Comparison of ENCODE assay signal across 8 cellular contexts in the genomic region with DNA sequence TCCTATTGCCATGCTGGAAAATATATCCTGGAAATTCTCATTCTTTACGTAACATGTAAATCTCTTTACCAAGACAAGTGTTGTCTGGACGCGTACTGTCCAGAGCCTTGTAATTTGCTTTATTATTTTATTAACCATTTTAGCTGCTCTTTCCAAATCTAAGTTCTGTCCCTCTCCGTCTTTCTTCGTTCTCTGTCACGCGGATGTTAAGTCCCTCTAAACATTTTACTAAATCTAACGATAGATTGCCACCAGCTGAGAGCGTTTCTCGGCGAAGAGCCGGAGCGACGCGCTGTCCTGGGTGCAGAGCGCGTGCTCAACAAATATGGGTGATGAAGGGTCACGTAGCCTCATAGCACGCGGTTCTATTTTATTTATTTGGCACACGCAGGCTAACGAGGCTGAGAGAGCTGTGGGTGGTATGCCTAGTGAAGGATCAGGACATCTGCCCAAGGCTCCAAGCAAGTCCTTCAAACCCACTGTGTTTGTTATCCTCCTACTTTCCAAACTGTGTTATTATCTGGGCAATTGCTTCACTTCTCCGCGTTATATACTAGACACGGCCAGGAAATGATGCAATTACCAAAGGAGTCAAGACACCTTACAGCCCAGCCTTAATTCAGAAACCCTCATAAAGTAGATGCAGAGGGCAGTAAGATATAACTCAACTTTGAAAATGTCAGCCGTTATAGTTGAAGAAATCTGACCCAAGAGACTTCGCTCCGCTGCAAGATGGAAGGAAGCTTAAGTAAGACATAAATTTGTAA. TPM values are rescaled to one million over a fixed set of nuclear protein-coding genes. Genes with fewer than 3 reads are reported as not detected.
DNase-seq lines count a peak whose midpoint lies in the region; ATAC-seq and TF ChIP-seq lines count a peak whose summit lies in the region.

No MANE protein-coding gene starts in this region.

- no peaks in the 10 kb centered on the region for H3K9me2 ChIP-seq in Loucy (replicated peaks; ENCODE audit: low read depth, low read length)

- peaks cover 5% of the 10 kb centered on the region for H3K23me2 ChIP-seq in H9 (ENCODE audit: insufficient read length, low read depth, low read length, poor library complexity, severe bottlenecking)

- H3K9ac ChIP-seq in H9 (ENCODE audit: extremely low read depth, insufficient read length, low read length) (peak overlapping the region; percentile 92), Loucy (ENCODE audit: low read depth, low read length, poor library complexity, severe bottlenecking) (peak overlapping the region; percentile 80)

- H3K56ac ChIP-seq in H9 (ENCODE audit: insufficient read length, low read depth, low read length): no peak overlapping the region

- no peak for TF ChIP-seq CTCF in GM06990 (IDR thresholded peaks at IDR 0.05; ENCODE audit: insufficient read depth, low read length, poor library complexity, severe bottlenecking)
- TF ChIP-seq CTCF in H9 (conservative IDR thresholded peaks at IDR 0.05): no peak
- no peak for TF ChIP-seq CTCF in Loucy (conservative IDR thresholded peaks at IDR 0.05; ENCODE audit: low read length)
- no peak for TF ChIP-seq CTCF in heart right ventricle (IDR thresholded peaks at IDR 0.05)
- no peak for TF ChIP-seq CTCF in psoas muscle (IDR thresholded peaks at IDR 0.05)

- H3K79me1 ChIP-seq in H9 (ENCODE audit: insufficient read depth, low read depth, low read length, poor library complexity, severe bottlenecking): no peaks in the 10 kb centered on the region

- H4K20me1 ChIP-seq in H9 (ENCODE audit: control insufficient read depth, insufficient read depth, insufficient read length): no peaks in the 10 kb centered on the region
- H4K20me1 ChIP-seq in Loucy (ENCODE audit: insufficient read depth, low read length, poor library complexity, severe bottlenecking): no peaks in the 10 kb centered on the region

- H3K18ac ChIP-seq in H9 (ENCODE audit: insufficient read length, low read depth, low read length): peak overlapping the region; percentile 87

- H3K4me1 ChIP-seq in H9 (ENCODE audit: insufficient read depth, low read length) (no peaks in the 10 kb centered on the region), Loucy (ENCODE audit: insufficient read depth, low read length, poor library complexity, severe bottlenecking) (peaks cover 21% of the 10 kb centered on the region), heart right ventricle (peaks cover 0 to 18% (median 7%) of the 10 kb centered on the region in 9 donors), psoas muscle (peaks cover 6% of the 10 kb centered on the region)

- no peak overlapping the region for H4K5ac ChIP-seq in H9 (ENCODE audit: insufficient read length, low read depth, low read length)

- peaks cover 5% of the 10 kb centered on the region for H3K27me3 Mint-ChIP-seq in H9 (ENCODE audit: low read depth)

- no peak overlapping the region for H2BK5ac ChIP-seq in H9 (ENCODE audit: insufficient read length, low read length)

- H4K91ac ChIP-seq in H9 (ENCODE audit: insufficient read length, low read depth, low read length): no peak overlapping the region

- peaks cover 0 to 3% of the 10 kb centered on the region in 2 experiments; a peak in 1 of 5 replicates for H3K9me3 Mint-ChIP-seq in H9
- H3K9me3 Mint-ChIP-seq in activated naive CD4-positive, alpha-beta T cell treated with anti-CD3 and anti-CD28 coated beads, Interleukin-2, amount 50 U/mL, for 72 hours: peaks cover 0 to 7% of the 10 kb centered on the region in 2 donors

- H3K4me1 Mint-ChIP-seq in H9: peaks cover 11 to 13% of the 10 kb centered on the region in 2 experiments

- H3K14ac ChIP-seq in H9 (ENCODE audit: insufficient read depth, low read length): peak overlapping the region; percentile 92; the same call in 1 of the 2 replicates

- H3K4me2 ChIP-seq in H9 (ENCODE audit: insufficient read depth, insufficient read length, low read length) (peak overlapping the region; percentile 93), Loucy (ENCODE audit: low read depth, low read length, poor library complexity, severe bottlenecking) (peak overlapping the region; percentile 92)

- peak; percentile 75 to 82 for ATAC-seq in activated naive CD4-positive, alpha-beta T cell treated with anti-CD3 and anti-CD28 coated beads, Interleukin-2, amount 50 U/mL, for 72 hours
- ATAC-seq in heart right ventricle: peak; percentile 84 to 92 (median 90)
- ATAC-seq in psoas muscle: peak; percentile 87 to 92 (median 89)

- H2BK12ac ChIP-seq in H9 (ENCODE audit: insufficient read length, low read depth, low read length): no peak overlapping the region

- intact Hi-C loops in heart right ventricle (cut with DNase I): loop anchor here in 5 of 10 donors (2.0 to 10.0 kb wide), 3 partner anchors 174 to 192 kb away; a partner anchor contains a TSS
- intact Hi-C loops in psoas muscle (cut with DNase I): no loop called here

- WGBS in H9 (ENCODE audit: extremely low coverage, insufficient read length, low lambda C conversion rate): no CpG with 5 or more reads among the region's 28 CpGs
- WGBS in heart right ventricle, 2 donors: 1% methylated on average over 28 of the region's 28 CpGs
- 0 to 1% (median 0%) methylated on average over 28 of the region's 28 CpGs for WGBS in psoas muscle, 3 donors

- H3K4me3 ChIP-seq in GM06990 (replicated peaks; ENCODE audit: low read depth, low read length): peak overlapping the region; percentile 79
- H3K4me3 ChIP-seq in Loucy (ENCODE audit: low read length, poor library complexity, severe bottlenecking): peak overlapping the region; percentile 97
- H3K4me3 ChIP-seq in heart right ventricle: peak overlapping the region; percentile 31 to 83 (median 64)
- H3K4me3 ChIP-seq in psoas muscle: peak overlapping the region; percentile 76

- H2BK15ac ChIP-seq in H9 (ENCODE audit: low read depth, low read length): no peak overlapping the region

- H2AFZ ChIP-seq in H9 (ENCODE audit: low read length): peak overlapping the region; percentile 86
- peak overlapping the region; percentile 99 for H2AFZ ChIP-seq in Loucy (ENCODE audit: low read length)

- H2BK20ac ChIP-seq in H9 (ENCODE audit: low read depth, low read length, poor library complexity, severe bottlenecking): no peak overlapping the region

- peak overlapping the region; percentile 96 for H3T11ph ChIP-seq in H9 (ENCODE audit: low read length)

- H3K36me3 Mint-ChIP-seq in H9 (ENCODE audit: insufficient read depth in 1 of 3, low read depth in 3 of 3): no peaks in the 10 kb centered on the region
- peaks cover 0 to 4% of the 10 kb centered on the region in 2 donors for H3K36me3 Mint-ChIP-seq in activated naive CD4-positive, alpha-beta T cell treated with anti-CD3 and anti-CD28 coated beads, Interleukin-2, amount 50 U/mL, for 72 hours

- H3K4me3 Mint-ChIP-seq in H9: no peak overlapping the region

- H3K27me3 ChIP-seq in GM06990 (replicated peaks; ENCODE audit: control insufficient read depth, insufficient read depth, low read length) (no peaks in the 10 kb centered on the region), H9 (ENCODE audit: insufficient read depth, low read length) (no peaks in the 10 kb centered on the region), Loucy (ENCODE audit: insufficient read depth, low read length, poor library complexity, severe bottlenecking) (no peaks in the 10 kb centered on the region), heart right ventricle (no peaks in the 10 kb centered on the region), psoas muscle (ENCODE audit: insufficient read depth in 3 of 3, low read length in 2 of 3) (no peaks in the 10 kb centered on the region)

- H3K36me3 ChIP-seq in GM06990 (ENCODE audit: control insufficient read depth, insufficient read depth, low read length) (no peaks in the 10 kb centered on the region), Loucy (ENCODE audit: insufficient read depth, low read length) (no peaks in the 10 kb centered on the region), heart right ventricle (no peaks in the 10 kb centered on the region), psoas muscle (ENCODE audit: insufficient read depth in 1 of 2, low read depth in 1 of 2) (no peaks in the 10 kb centered on the region)

- no peaks in the 10 kb centered on the region for H3K79me2 ChIP-seq in H9 (ENCODE audit: insufficient read depth, low read length)
- H3K79me2 ChIP-seq in Loucy (ENCODE audit: insufficient read depth, low read length): no peaks in the 10 kb centered on the region

- no peak overlapping the region for H4K8ac ChIP-seq in H9 (replicated peaks; ENCODE audit: insufficient read length, low read depth, low read length)

- peak; percentile 80 for DNase-seq in GM06990 (ENCODE audit: extremely low read depth, insufficient read length)
- peak; percentile 46 for DNase-seq in H9
- DNase-seq in SIG-M5 (lab: John Stamatoyannopoulos, UW): peak; percentile 30
- peak; percentile 63 to 64 for DNase-seq in activated naive CD4-positive, alpha-beta T cell treated with anti-CD3 and anti-CD28 coated beads, Interleukin-2, amount 50 U/mL, for 72 hours (ENCODE audit: low spot score in 2 of 2)
- peak; percentile 44 for DNase-seq in heart right ventricle
- DNase-seq in psoas muscle: peak; percentile 46 to 72
- no peak for DNase-seq in epidermal melanocyte (ENCODE audit: insufficient read length, low spot score)

- H3K23ac ChIP-seq in H9 (ENCODE audit: insufficient read length, low read depth, low read length): no peak overlapping the region

- H3K27ac Mint-ChIP-seq in H9: no peak overlapping the region
- no peak overlapping the region for H3K27ac Mint-ChIP-seq in activated naive CD4-positive, alpha-beta T cell treated with anti-CD3 and anti-CD28 coated beads, Interleukin-2, amount 50 U/mL, for 72 hours

- H3K9me3 ChIP-seq in H9 (ENCODE audit: control insufficient read depth, low read depth, low read length) (no peaks in the 10 kb centered on the region), Loucy (ENCODE audit: insufficient read depth, low read depth, low read length) (no peaks in the 10 kb centered on the region), heart right ventricle (no peaks in the 10 kb centered on the region), psoas muscle (no peaks in the 10 kb centered on the region)

- H2AK5ac ChIP-seq in H9 (ENCODE audit: insufficient read length, low read length): no peak overlapping the region

- no peaks in the 10 kb centered on the region; the same call in 1 of the 2 replicates for H3F3A ChIP-seq in Loucy (ENCODE audit: low read depth)

- H3K27ac ChIP-seq in H9 (ENCODE audit: insufficient read length, low read depth, low read length) (peak overlapping the region; percentile 8), heart right ventricle (peak overlapping the region; percentile 75 to 95 (median 94)), psoas muscle (peak overlapping the region; percentile 97)

- H3K4ac ChIP-seq in H9 (ENCODE audit: low read depth, low read length): no peak overlapping the region

- H2BK120ac ChIP-seq in H9 (ENCODE audit: low read depth, low read length, poor library complexity, severe bottlenecking): no peak overlapping the region

RNA-seq across cellular contexts. Expression of a gene that starts 10.0 kb away (rescaled TPM):
- total RNA-seq in H9 (2021): 7.1 and 9.4 TPM in 2 replicates
- total RNA-seq in activated naive CD4-positive, alpha-beta T cell treated with anti-CD3 and anti-CD28 coated beads, Interleukin-2, amount 50 U/mL, for 72 hours: 10 to 100 TPM; 50.8 to 58.8 TPM
- total RNA-seq in heart right ventricle: 10 to 100 TPM in 7 of 10 donors, 1 to 10 TPM in 3; 6.2 to 21.3 (median 11.1) TPM
- 10 to 100 TPM in 1 of 2 donors, 1 to 10 TPM in 1; 4.2 to 10.2 TPM for polyA plus RNA-seq in heart right ventricle
- 10 to 100 TPM in 3 of 4 donors, 1 to 10 TPM in 1; 8.2 to 22.5 (median 13.2) TPM for total RNA-seq in psoas muscle
- polyA plus RNA-seq in psoas muscle: 1 to 10 TPM; 3.1 to 7.4 (median 5.6) TPM

RNA-seq across cellular contexts. Expression of a gene that starts 31.3 kb away (rescaled TPM):
- total RNA-seq in H9 (2021) (5.6 and 6.6 TPM in 2 replicates), heart right ventricle (10 to 100 TPM; 12.4 to 75.1 (median 36.2) TPM), psoas muscle (10 to 100 TPM in 1 of 4 donors, 1 to 10 TPM in 3; 4.4 to 80.5 (median 7.5) TPM)
- not detected for total RNA-seq in activated naive CD4-positive, alpha-beta T cell treated with anti-CD3 and anti-CD28 coated beads, Interleukin-2, amount 50 U/mL, for 72 hours
- polyA plus RNA-seq in heart right ventricle (10 to 100 TPM; 14.1 to 28.6 TPM), psoas muscle (1 to 10 TPM; 4.2 to 6.2 (median 5.5) TPM)

Comparison
In these comparisons a context has a peak if more than half of its experiments do, and no peak if none do; other contexts are left out.
1. H3K27ac ChIP-seq: peak in every context shown above with its lines; median percentile 97 in psoas muscle; 94 in heart right ventricle; 8 in H9.